Comparison of ENCODE assay signal across 8 cellular contexts in genomic region chr18:5894613-5895299, GRCh38. TPM values are rescaled to one million over a fixed set of nuclear protein-coding genes. Genes with fewer than 3 reads are reported as not detected.
DNase-seq lines count a peak whose midpoint lies in the region; ATAC-seq, FAIRE-seq and TF ChIP-seq lines count a peak whose summit lies in the region.

No MANE protein-coding gene starts in this region.

- no peaks in the 10 kb centered on the region for H4K20me1 ChIP-seq in hepatocyte (ENCODE audit: insufficient read depth, poor library complexity, severe bottlenecking)

- intact Hi-C loops in Panc1 (cut with micrococcal nuclease; ENCODE audit: unreplicated experiment): no loop called here

- BruUV-seq in Panc1 (replicated peaks; lab: Mats Ljungman, UMichigan): no TSS peak

- H3K36me3 ChIP-seq in Panc1 (ENCODE audit: control insufficient read depth, insufficient read depth, low read length): no peaks in the 10 kb centered on the region; the same call in 1 of the 2 replicates
- no peaks in the 10 kb centered on the region for H3K36me3 ChIP-seq in hepatocyte (replicated peaks; ENCODE audit: insufficient read depth, low read depth)
- no peaks in the 10 kb centered on the region for H3K36me3 ChIP-seq in skeletal muscle tissue (ENCODE audit: control insufficient read depth in 3 of 3, insufficient read depth in 3 of 3, low read length in 3 of 3)

- H2AFZ ChIP-seq in hepatocyte: peak overlapping the region; percentile 85

- CTCF ChIA-PET in Panc1 (lab: Charles Lee): no interaction called here

- peak overlapping the region; percentile 96 for H3K4me2 ChIP-seq in hepatocyte

- DNase-seq in Panc1 (ENCODE audit: low read depth, low spot score) (no peak), hepatocyte (ENCODE audit: low spot score) (no peak), kidney glomerular epithelial cell (lab: John Stamatoyannopoulos, UW) (no peak), HTR-8/SVneo (ENCODE audit: insufficient read length, low spot score) (no peak)
- no peak for DNase-seq in activated CD8-positive, alpha-beta memory T cell treated with anti-CD3 and anti-CD28 coated beads, Interleukin-2, amount 50 U/mL, for 48 hours
- no peak for DNase-seq in activated effector memory CD4-positive, alpha-beta T cell treated with Interleukin-2 at 50 U/mL for 16 hours

- WGBS in hepatocyte (ENCODE audit: low lambda C conversion rate, missing lambda C conversion rate): under 1% methylated on average over 39 of the region's 56 CpGs

- FAIRE-seq in HTR-8/SVneo (lab: Jason Lieb, UNC): no peak

- TF ChIP-seq CTCF in Panc1 (IDR thresholded peaks at IDR 0.05): no peak
- TF ChIP-seq CTCF in hepatocyte (IDR thresholded peaks at IDR 0.05; ENCODE audit: poor library complexity): no peak

- H3K4me3 ChIP-seq in Panc1 (ENCODE audit: low read depth in 2 of 2, low read length in 2 of 2) (peak overlapping the region; percentile 26 to 34), hepatocyte (peak overlapping the region; percentile 80), skeletal muscle tissue (ENCODE audit: low read length in 3 of 3) (peak overlapping the region in 2 of 3 donors; percentile 13 to 20)

- H3K9me2 ChIP-seq in hepatocyte (replicated peaks; ENCODE audit: insufficient read depth): no peaks in the 10 kb centered on the region

- in situ Hi-C loops in Panc1 (cut with HindIII; ENCODE audit: low pct_unique_long_range_greater_than_20kb, low sequenced_read_pairs): no loop called here

- H3K9ac ChIP-seq in skeletal muscle tissue (ENCODE audit: low read depth in 1 of 3, low read length in 3 of 3): no peak overlapping the region

- H3K4me1 ChIP-seq in Panc1 (ENCODE audit: control insufficient read depth, insufficient read depth, low read length) (no peaks in the 10 kb centered on the region), hepatocyte (ENCODE audit: insufficient read depth) (peaks cover 7% of the 10 kb centered on the region), skeletal muscle tissue (ENCODE audit: control insufficient read depth in 3 of 3, insufficient read depth in 3 of 3, low read length in 3 of 3) (peaks cover 0 to 4% (median 3%) of the 10 kb centered on the region in 3 donors)

- POLR2A ChIA-PET in Panc1 (lab: Charles Lee): no interaction called here

- H3K27ac ChIP-seq in Panc1 (ENCODE audit: low read length) (no peak overlapping the region), hepatocyte (peak overlapping the region; percentile 41), skeletal muscle tissue (ENCODE audit: low read depth, low read length) (no peak overlapping the region)

- ATAC-seq in GM19328 (IDR thresholded peaks at IDR 0.05; ENCODE audit: unreplicated experiment): peak; percentile 13
- peak; percentile 40; the same call in 1 of the 2 replicates for ATAC-seq in Panc1

- H3K9me3 ChIP-seq in Panc1 (ENCODE audit: control insufficient read depth, insufficient read depth, low read depth, low read length) (no peaks in the 10 kb centered on the region), hepatocyte (ENCODE audit: low read depth) (no peaks in the 10 kb centered on the region), skeletal muscle tissue (ENCODE audit: control insufficient read depth in 3 of 3, low read length in 3 of 3) (no peaks in the 10 kb centered on the region)

- H3K27me3 ChIP-seq in Panc1 (ENCODE audit: control insufficient read depth, insufficient read depth, low read length) (peaks cover 21% of the 10 kb centered on the region), hepatocyte (peaks cover 65% of the 10 kb centered on the region), skeletal muscle tissue (ENCODE audit: control insufficient read depth in 3 of 3, insufficient read depth in 3 of 3, low read length in 3 of 3) (peaks cover 47 to 69% (median 66%) of the 10 kb centered on the region in 3 donors)

- H3K79me2 ChIP-seq in hepatocyte: no peaks in the 10 kb centered on the region

RNA-seq across cellular contexts. Expression of gene TMEM200C, which starts 0.6 kb away (rescaled TPM):
- total RNA-seq in Panc1 (2021; ENCODE audit: unreplicated experiment): 0.10 TPM
- polyA plus RNA-seq in Panc1 (2012; ENCODE audit: insufficient read length): not detected
- 2.6 and 3.1 TPM in 2 replicates for total RNA-seq in hepatocyte
- polyA plus RNA-seq in hepatocyte: 2.4 and 3.4 TPM in 2 replicates
- 0.52 TPM for total RNA-seq in skeletal muscle tissue

Comparison
In these comparisons a context has a peak if more than half of its experiments do, and no peak if none do; other contexts are left out.
1. H3K4me3 ChIP-seq: peak in every context shown above with its lines; median percentile 80 in hepatocyte; 30 in Panc1; 16 in skeletal muscle tissue.